11 cellular contexts compared by ENCODE assay signal in the genomic region with DNA sequence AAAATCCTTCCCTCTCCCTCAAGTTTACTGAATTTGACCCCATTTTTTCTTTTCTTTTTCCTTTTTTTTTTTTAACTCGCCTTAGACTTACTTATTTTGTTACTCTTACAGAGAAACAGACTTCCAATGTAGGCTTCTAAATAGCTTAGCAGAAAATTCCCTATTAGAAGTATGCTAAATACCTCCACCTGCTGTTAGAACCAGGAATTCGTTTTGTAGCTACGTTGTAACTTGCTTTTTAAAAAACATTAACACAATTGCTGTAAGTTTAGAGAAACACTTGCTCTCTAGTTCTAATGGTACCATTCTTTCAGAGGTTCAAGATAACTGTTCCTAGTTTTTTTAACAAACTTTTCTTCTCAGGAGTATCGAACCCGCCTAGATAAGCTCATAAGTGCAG.
A peak's percentile ranks its signal among the peaks of the same experiment; 100 is the strongest.
DNase-seq lines count a peak whose midpoint lies in the region; ATAC-seq, FAIRE-seq and TF ChIP-seq lines count a peak whose summit lies in the region.
"Had no signal": no experiment of that assay in that cellular context is flagged by ENCODE, and none has a peak within 500 bp of the region (broad histone marks: within the 10 kb centered on the region; RNA-seq: fewer than 3 reads in every experiment).

No MANE protein-coding gene starts in this region.

- peaks cover under 1% of the 10 kb centered on the region for H3K9me3 Mint-ChIP-seq in mesothelial cell of epicardium

- RAD21 ChIA-PET in GM12878 (lab: Charles Lee; ENCODE audit: unreplicated experiment) = interaction anchor here (1.2 to 1.8 kb wide), 2 partner anchors 83 to 85 kb away, joined by 4 to 5 read pairs; no protein-coding TSS in a partner anchor

- H3K4me1 ChIP-seq in GM12878 (ENCODE audit: control insufficient read depth, insufficient read depth, low read length) (no peaks in the 10 kb centered on the region), stomach (no peaks in the 10 kb centered on the region)

- no peaks in the 10 kb centered on the region for H3K79me2 ChIP-seq in GM12878 (ENCODE audit: control insufficient read depth, insufficient read depth, low read length)

- intact Hi-C loops in GM12878 (cut with micrococcal nuclease; ENCODE audit: unreplicated experiment) (no loop called here), stomach (cut with DNase I; ENCODE audit: low total_unique reads) (no loop called here)

- H3K36me3 Mint-ChIP-seq in mesothelial cell of epicardium = no peaks in the 10 kb centered on the region
- H3K36me3 Mint-ChIP-seq: IgD-negative memory B cell had no signal

- no peaks in the 10 kb centered on the region for H3K4me1 Mint-ChIP-seq in mesothelial cell of epicardium
- H3K4me1 Mint-ChIP-seq: IgD-negative memory B cell had no signal

- no peak overlapping the region for H3K4me3 Mint-ChIP-seq in mesothelial cell of epicardium
- H3K4me3 Mint-ChIP-seq: IgD-negative memory B cell had no signal

- BruUV-seq in GM12878 (replicated peaks; lab: Mats Ljungman, UMichigan) = no TSS peak

- H3K4me2 ChIP-seq in GM12878 (ENCODE audit: control insufficient read depth, insufficient read depth) = no peak overlapping the region

- H3K27me3 Mint-ChIP-seq in mesothelial cell of epicardium (ENCODE audit: low read depth) = peaks cover 8% of the 10 kb centered on the region
- H3K27me3 Mint-ChIP-seq: IgD-negative memory B cell had no signal

- H2AFZ ChIP-seq in GM12878 (ENCODE audit: control insufficient read depth, low read depth, low read length) = no peak overlapping the region

- H4K20me1 ChIP-seq in GM12878 (ENCODE audit: control insufficient read depth, insufficient read depth) = no peaks in the 10 kb centered on the region

- CTCF ChIA-PET in GM12878 (lab: Yijun Ruan, JAX) = interaction anchor here (0.7 to 2.3 kb wide), 9 partner anchors 12 to 701 kb away, joined by 3 to 16 read pairs (median 3); no protein-coding TSS in a partner anchor

- peak; percentile 9; the same call in 1 of the 2 replicates for TF ChIP-seq RAD21 in GM12878 (IDR thresholded peaks at IDR 0.05; ENCODE audit: insufficient read depth, low read depth, low read length)

- TF ChIP-seq POLR2A in GM12878 (IDR thresholded peaks at IDR 0.05; ENCODE audit: low read depth, low read length) (no peak), stomach (IDR thresholded peaks at IDR 0.05) (no peak)

- SMC1A ChIA-PET in GM12878 (lab: Charles Lee; ENCODE audit: uncharacterized antibody, unreplicated experiment) = interaction anchor here (0.7 to 1.2 kb wide), 3 partner anchors 12 to 101 kb away, joined by 3 to 11 read pairs (median 3); no protein-coding TSS in a partner anchor

- in situ Hi-C loops in KBM-7 (cut with MboI; ENCODE audit: low pct_unique_long_range_greater_than_20kb, low sequenced_read_pairs) (no loop called here), GM12878 (cut with MboI) (no loop called here)

- H3K36me3 ChIP-seq in GM12878 (ENCODE audit: control insufficient read depth in 2 of 2, insufficient read depth in 2 of 2, low read length in 1 of 2) (no peaks in the 10 kb centered on the region), stomach (no peaks in the 10 kb centered on the region)

- WGBS in GM12878 (ENCODE audit: insufficient coverage, insufficient replicate concordance, low lambda C conversion rate, missing lambda C conversion rate) = 15% methylated on average over 5 of the region's 5 CpGs
- 35 to 49% (median 40%) methylated on average over 5 of the region's 5 CpGs for WGBS in stomach, 5 donors

- H3K9me3 ChIP-seq in GM12878 (replicated peaks; ENCODE audit: control insufficient read depth, insufficient read depth, low read length) = no peaks in the 10 kb centered on the region
- peaks cover 0 to 3% (median under 1%) of the 10 kb centered on the region in 4 donors for H3K9me3 ChIP-seq in stomach

- peak; percentile 5 for DNase-seq in NCI-H146 (lab: John Stamatoyannopoulos, UW)
- DNase-seq in NCI-H146 treated with DMSO at 0.1 percent for 48 hours (lab: John Stamatoyannopoulos, UW; ENCODE audit: unreplicated experiment) = no peak
- DNase-seq in KBM-7 = peak; percentile 3
- DNase-seq in GM12878 (ENCODE audit: low read depth, low spot score) = no peak
- no peak for DNase-seq in mesothelial cell of epicardium (ENCODE audit: low spot score in 2 of 2, unreplicated experiment in 2 of 2)
- no peak for DNase-seq in stomach
- DNase-seq in hepatic stellate cell (ENCODE audit: low spot score) = no peak
- DNase-seq: mesenchymal stem cell; stimulated activated CD4-positive, alpha-beta T cell treated with anti-CD3 and anti-CD28 coated beads, Interleukin-15, amount 100 ng/mL, for 24 hours had no signal

- H3K27ac Mint-ChIP-seq in mesothelial cell of epicardium = no peak overlapping the region
- H3K27ac Mint-ChIP-seq: IgD-negative memory B cell had no signal

- peak in 1 of 3 experiments; percentile 12; a peak in 2 of 6 replicates for TF ChIP-seq CTCF in GM12878 (IDR thresholded peaks at IDR 0.05 in 2 of 3, conservative IDR thresholded peaks at IDR 0.05 in 1 of 3; ENCODE audit: control insufficient read depth in 2 of 3, extremely low read depth in 1 of 3, insufficient read depth in 1 of 3, low read depth in 3 of 3, low read length in 3 of 3)
- peak; percentile 31 for TF ChIP-seq CTCF in mesothelial cell of epicardium (IDR thresholded peaks at IDR 0.05; ENCODE audit: unreplicated experiment)
- no peak for TF ChIP-seq CTCF in stomach (IDR thresholded peaks at IDR 0.05)

- H3K9ac ChIP-seq in GM12878 (ENCODE audit: control insufficient read depth, insufficient read depth, low read length) = no peak overlapping the region

- POLR2A ChIA-PET in GM12878 (lab: Charles Lee) = interaction anchor here (0.7 kb wide), 2 partner anchors 10 to 610 kb away, joined by 3 read pairs; no protein-coding TSS in a partner anchor

- H3K27me3 ChIP-seq in GM12878 (replicated peaks in 1 of 2; ENCODE audit: control insufficient read depth in 2 of 2, insufficient read depth in 2 of 2, low read length in 1 of 2) (no peaks in the 10 kb centered on the region), stomach (no peaks in the 10 kb centered on the region)

- no peak for FAIRE-seq in GM12878 (lab: Jason Lieb, UNC)

- TF ChIP-seq EP300 in GM12878 (IDR thresholded peaks at IDR 0.05; ENCODE audit: borderline replicate concordance in 1 of 2, control insufficient read depth in 1 of 2, low read depth in 2 of 2, low read length in 2 of 2) (no peak), stomach (IDR thresholded peaks at IDR 0.05) (no peak)

- no peak for ATAC-seq in GM12878
- ATAC-seq in HG03378 (IDR thresholded peaks at IDR 0.05; ENCODE audit: unreplicated experiment) = no peak

- H3K4me3 ChIP-seq in GM12878 (no peak overlapping the region), stomach (no peak overlapping the region)

- H3K27ac ChIP-seq in GM12878 (ENCODE audit: control insufficient read depth, insufficient read depth) (no peak overlapping the region), stomach (no peak overlapping the region)

TF ChIP-seq in GM12878, 131 proteins besides CTCF, POLR2A, EP300 and RAD21 (continues in another document):
- TF ChIP-seq HDAC2 (IDR thresholded peaks at IDR 0.05) (no peak), IKZF1 (conservative IDR thresholded peaks at IDR 0.05) (no peak), NRF1 (conservative IDR thresholded peaks at IDR 0.05; ENCODE audit: low read depth, low read length) (no peak), HDGF (IDR thresholded peaks at IDR 0.05) (no peak)
- TF ChIP-seq, protein P1, sequence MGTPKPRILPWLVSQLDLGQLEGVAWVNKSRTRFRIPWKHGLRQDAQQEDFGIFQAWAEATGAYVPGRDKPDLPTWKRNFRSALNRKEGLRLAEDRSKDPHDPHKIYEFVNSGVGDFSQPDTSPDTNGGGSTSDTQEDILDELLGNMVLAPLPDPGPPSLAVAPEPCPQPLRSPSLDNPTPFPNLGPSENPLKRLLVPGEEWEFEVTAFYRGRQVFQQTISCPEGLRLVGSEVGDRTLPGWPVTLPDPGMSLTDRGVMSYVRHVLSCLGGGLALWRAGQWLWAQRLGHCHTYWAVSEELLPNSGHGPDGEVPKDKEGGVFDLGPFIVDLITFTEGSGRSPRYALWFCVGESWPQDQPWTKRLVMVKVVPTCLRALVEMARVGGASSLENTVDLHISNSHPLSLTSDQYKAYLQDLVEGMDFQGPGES (IDR thresholded peaks at IDR 0.05) = no peak
- TF ChIP-seq, protein P2, sequence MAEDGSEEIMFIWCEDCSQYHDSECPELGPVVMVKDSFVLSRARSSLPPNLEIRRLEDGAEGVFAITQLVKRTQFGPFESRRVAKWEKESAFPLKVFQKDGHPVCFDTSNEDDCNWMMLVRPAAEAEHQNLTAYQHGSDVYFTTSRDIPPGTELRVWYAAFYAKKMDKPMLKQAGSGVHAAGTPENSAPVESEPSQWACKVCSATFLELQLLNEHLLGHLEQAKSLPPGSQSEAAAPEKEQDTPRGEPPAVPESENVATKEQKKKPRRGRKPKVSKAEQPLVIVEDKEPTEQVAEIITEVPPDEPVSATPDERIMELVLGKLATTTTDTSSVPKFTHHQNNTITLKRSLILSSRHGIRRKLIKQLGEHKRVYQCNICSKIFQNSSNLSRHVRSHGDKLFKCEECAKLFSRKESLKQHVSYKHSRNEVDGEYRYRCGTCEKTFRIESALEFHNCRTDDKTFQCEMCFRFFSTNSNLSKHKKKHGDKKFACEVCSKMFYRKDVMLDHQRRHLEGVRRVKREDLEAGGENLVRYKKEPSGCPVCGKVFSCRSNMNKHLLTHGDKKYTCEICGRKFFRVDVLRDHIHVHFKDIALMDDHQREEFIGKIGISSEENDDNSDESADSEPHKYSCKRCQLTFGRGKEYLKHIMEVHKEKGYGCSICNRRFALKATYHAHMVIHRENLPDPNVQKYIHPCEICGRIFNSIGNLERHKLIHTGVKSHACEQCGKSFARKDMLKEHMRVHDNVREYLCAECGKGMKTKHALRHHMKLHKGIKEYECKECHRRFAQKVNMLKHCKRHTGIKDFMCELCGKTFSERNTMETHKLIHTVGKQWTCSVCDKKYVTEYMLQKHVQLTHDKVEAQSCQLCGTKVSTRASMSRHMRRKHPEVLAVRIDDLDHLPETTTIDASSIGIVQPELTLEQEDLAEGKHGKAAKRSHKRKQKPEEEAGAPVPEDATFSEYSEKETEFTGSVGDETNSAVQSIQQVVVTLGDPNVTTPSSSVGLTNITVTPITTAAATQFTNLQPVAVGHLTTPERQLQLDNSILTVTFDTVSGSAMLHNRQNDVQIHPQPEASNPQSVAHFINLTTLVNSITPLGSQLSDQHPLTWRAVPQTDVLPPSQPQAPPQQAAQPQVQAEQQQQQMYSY (CRISPR knock-in tag; IDR thresholded peaks at IDR 0.05) = no peak

Comparison
In these comparisons a context has a peak if more than half of its experiments do, and no peak if none do; other contexts are left out.
1. DNase-seq: peak in NCI-H146 (single experiment) and KBM-7 (single experiment); none in NCI-H146 treated with DMSO at 0.1 percent for 48 hours (single experiment), GM12878 (single experiment), mesothelial cell of epicardium (0 of 2), stomach (single experiment) and hepatic stellate cell (single experiment).